8 cellular contexts compared by ENCODE assay signal in genomic region chr9:127904888-127905728, GRCh38. TPM values are rescaled to one million over a fixed set of nuclear protein-coding genes. Genes with fewer than 3 reads are reported as not detected.
DNase-seq lines count a peak whose midpoint lies in the region; ATAC-seq and FAIRE-seq lines count a peak whose summit lies in the region.

No MANE protein-coding gene starts in this region.

- ATAC-seq in effector memory CD8-positive, alpha-beta T cell (replicated peaks), result peak; percentile 62
- no peak for ATAC-seq in HG03095 (IDR thresholded peaks at IDR 0.05; ENCODE audit: unreplicated experiment)

- peaks cover 48% of the 10 kb centered on the region for H3K36me3 Mint-ChIP-seq in effector memory CD8-positive, alpha-beta T cell (ENCODE audit: insufficient read depth)

- H3K27me3 Mint-ChIP-seq in effector memory CD8-positive, alpha-beta T cell, result no peaks in the 10 kb centered on the region

- H3K9ac ChIP-seq in rectal smooth muscle tissue (ENCODE audit: low read length), result peak overlapping the region; percentile 66

- H3K4me3 Mint-ChIP-seq in effector memory CD8-positive, alpha-beta T cell, result peak overlapping the region; percentile 93 to 95

- peak overlapping the region; percentile 54 for H3K4me3 ChIP-seq in rectal smooth muscle tissue (ENCODE audit: low read length)

- peaks cover 36 to 39% of the 10 kb centered on the region in 2 donors for H3K4me1 Mint-ChIP-seq in effector memory CD8-positive, alpha-beta T cell (ENCODE audit: low read depth in 2 of 2)

- no peaks in the 10 kb centered on the region for H3K36me3 ChIP-seq in rectal smooth muscle tissue (ENCODE audit: control insufficient read depth, insufficient read depth, low read length)

- peak overlapping the region; percentile 27 for H3K27ac ChIP-seq in rectal smooth muscle tissue (ENCODE audit: low read depth, low read length)

- peak; percentile 78 for FAIRE-seq in GM18507 (lab: Jason Lieb, UNC)

- peaks cover under 1% of the 10 kb centered on the region for H3K4me1 ChIP-seq in rectal smooth muscle tissue (ENCODE audit: control insufficient read depth, insufficient read depth, low read length)

- H3K27me3 ChIP-seq in rectal smooth muscle tissue (ENCODE audit: control insufficient read depth, insufficient read depth, low read length), result no peaks in the 10 kb centered on the region

- H3K9me3 Mint-ChIP-seq in effector memory CD8-positive, alpha-beta T cell, result no peaks in the 10 kb centered on the region

- DNase-seq in GM18507 (ENCODE audit: extremely low spot score, insufficient read length, low read depth), result no peak
- peak; percentile 50 for DNase-seq in activated CD4-positive, CD25-positive, alpha-beta regulatory T cell treated with anti-CD3 and anti-CD28 coated beads, Interleukin-2, amount 50 U/mL, for 72 hours
- DNase-seq in effector memory CD8-positive, alpha-beta T cell, result peak; percentile 59 to 71 (median 68)
- DNase-seq in amygdala (lab: John Stamatoyannopoulos, UW), result no peak
- no peak for DNase-seq in H4 (ENCODE audit: low spot score)
- no peak for DNase-seq in NCI-H2081 treated with DMSO at 0.1 percent for 48 hours (lab: John Stamatoyannopoulos, UW)

- H3K27ac Mint-ChIP-seq in effector memory CD8-positive, alpha-beta T cell, result peak overlapping the region; percentile 99 to 100

RNA-seq across cellular contexts. Expression of gene ST6GALNAC6, which starts 5.7 kb away (rescaled TPM):
- total RNA-seq in H4 (2014; rRNA removed; shearing (Covaris generic)), result 12.4 and 14.8 TPM in 2 replicates

RNA-seq across cellular contexts. Expression of gene ST6GALNAC4, which starts 11.7 kb away (rescaled TPM):
- 5.2 and 12.8 TPM in 2 replicates for total RNA-seq in H4 (2014; rRNA removed; shearing (Covaris generic))

RNA-seq across cellular contexts. Expression of gene PIP5KL1, which starts 25.5 kb away (rescaled TPM):
- total RNA-seq in H4 (2014; rRNA removed; shearing (Covaris generic)), result 0.95 and 2.6 TPM in 2 replicates

RNA-seq across cellular contexts. Expression of gene AK1, which starts 27.6 kb away (rescaled TPM):
- total RNA-seq in H4 (2014; rRNA removed; shearing (Covaris generic)), result 25.3 and 45.7 TPM in 2 replicates

RNA-seq across cellular contexts. Expression of gene DPM2, which starts 32.5 kb away (rescaled TPM):
- 31.1 and 35.4 TPM in 2 replicates for total RNA-seq in H4 (2014; rRNA removed; shearing (Covaris generic))

Comparison
In these comparisons a context has a peak if more than half of its experiments do, and no peak if none do; other contexts are left out.
1. DNase-seq: peak in activated CD4-positive, CD25-positive, alpha-beta regulatory T cell treated with anti-CD3 and anti-CD28 coated beads, Interleukin-2, amount 50 U/mL, for 72 hours (single experiment) and effector memory CD8-positive, alpha-beta T cell (3 of 3); none in GM18507 (single experiment), amygdala (0 of 56), H4 (single experiment) and NCI-H2081 treated with DMSO at 0.1 percent for 48 hours (single experiment).